Comparison of ENCODE assay signal across 24 cellular contexts in the genomic region with DNA sequence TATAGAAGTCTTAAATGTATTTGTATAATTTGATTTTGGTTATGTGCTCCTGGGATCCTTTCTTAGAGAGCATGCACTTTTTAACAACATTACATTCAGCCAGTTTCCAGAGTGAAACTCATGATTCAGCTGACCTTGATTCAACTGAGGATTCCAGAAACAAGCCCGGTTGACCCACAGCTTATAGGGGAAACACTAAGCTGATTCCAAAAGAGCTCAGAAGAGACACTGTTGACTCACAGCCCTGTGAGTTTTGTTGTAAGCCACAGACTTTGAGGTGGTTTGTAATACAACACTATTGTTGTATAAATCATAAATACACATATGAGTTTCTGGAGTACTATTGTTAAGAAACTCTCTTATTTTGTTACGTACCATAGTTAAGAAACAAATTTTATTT.
DNase-seq lines count a peak whose midpoint lies in the region; ATAC-seq and TF ChIP-seq lines count a peak whose summit lies in the region.
"Had no signal": no experiment of that assay in that cellular context is flagged by ENCODE, and none has a peak within 500 bp of the region (broad histone marks: within the 10 kb centered on the region; RNA-seq: fewer than 3 reads in every experiment).

No MANE protein-coding gene starts in this region.

- H3K9me3 ChIP-seq in IMR-90 (ENCODE audit: control insufficient read depth, insufficient read depth, low read length), result no peaks in the 10 kb centered on the region
- H3K9me3 ChIP-seq: lower lobe of right lung, right lobe of liver, tibial artery had no signal

- intact Hi-C loops in IMR-90 (cut with micrococcal nuclease), result no loop called here

- no peak overlapping the region for H2BK20ac ChIP-seq in IMR-90 (ENCODE audit: low read depth, low read length)

- H3K18ac ChIP-seq in IMR-90 (ENCODE audit: low read depth, low read length), result no peak overlapping the region

- DNase-seq in IMR-90, result peak; percentile 16
- DNase-seq in astrocyte of the hippocampus (ENCODE audit: low read depth, low spot score), result peak; percentile 56
- DNase-seq in fibroblast of mammary gland (ENCODE audit: low read depth), result peak; percentile 2
- peak; percentile 59 for DNase-seq in skeletal muscle cell (ENCODE audit: low read depth)
- no peak for DNase-seq in DMS 273 (lab: John Stamatoyannopoulos, UW; ENCODE audit: unreplicated experiment)
- DNase-seq: activated naive CD4-positive, alpha-beta T cell treated with anti-CD3 and anti-CD28 coated beads, Interleukin-2, amount 50 U/mL, for 16 hours; anterior cingulate cortex; CD4-positive, CD25-positive, alpha-beta regulatory T cell; DMS 273 treated with DMSO at 0.1 percent for 48 hours; effector CD8-positive, alpha-beta T cell; glutamatergic neuron; kidney; lower lobe of right lung; NCI-H2029 treated with DMSO at 0.1 percent for 48 hours; NCI-H345; right lobe of liver; tibial artery had no signal

- H2AFZ ChIP-seq in IMR-90 (replicated peaks; ENCODE audit: low read length, poor library complexity), result no peak overlapping the region
- H2AFZ ChIP-seq: GM23338 had no signal

- no peak overlapping the region for H3K14ac ChIP-seq in IMR-90 (replicated peaks; ENCODE audit: low read depth, low read length)

- H3K9ac ChIP-seq in IMR-90 (ENCODE audit: low read depth, low read length), result no peak overlapping the region

- no peak for TF ChIP-seq POLR2A in IMR-90 (IDR thresholded peaks at IDR 0.05; ENCODE audit: low read depth, low read length)

- dilution Hi-C loops in IMR-90 (cut with HindIII; ENCODE audit: low sequenced_read_pairs, unreplicated experiment), result no loop called here

- H3K27me3 ChIP-seq in IMR-90 (ENCODE audit: control insufficient read depth, insufficient read depth, low read length), result no peaks in the 10 kb centered on the region
- H3K27me3 ChIP-seq: right lobe of liver, tibial artery had no signal

- H3K4me2 ChIP-seq in IMR-90 (ENCODE audit: low read depth, low read length), result no peak overlapping the region
- H3K4me2 ChIP-seq: GM23338 had no signal

- no peak overlapping the region for H4K5ac ChIP-seq in IMR-90 (ENCODE audit: low read depth, low read length)

- H3K4me1 ChIP-seq in IMR-90 (ENCODE audit: control insufficient read depth, insufficient read depth, low read length), result no peaks in the 10 kb centered on the region
- H3K4me1 ChIP-seq: lower lobe of right lung, right lobe of liver, tibial artery had no signal

- TF ChIP-seq CTCF in IMR-90 (conservative IDR thresholded peaks at IDR 0.05; ENCODE audit: low read depth, low read length) (no peak), fibroblast of mammary gland (conservative IDR thresholded peaks at IDR 0.05; ENCODE audit: control insufficient read depth, insufficient read depth, low read depth, low read length) (no peak)

- no peak overlapping the region for H3K56ac ChIP-seq in IMR-90 (ENCODE audit: extremely low read depth, insufficient read depth, low read length)

- no peaks in the 10 kb centered on the region for H3K36me3 ChIP-seq in IMR-90 (ENCODE audit: control insufficient read depth, insufficient read depth, low read length)
- H3K36me3 ChIP-seq: lower lobe of right lung, right lobe of liver, tibial artery had no signal

- H4K91ac ChIP-seq in IMR-90 (ENCODE audit: insufficient read depth, low read depth, low read length), result no peak overlapping the region

- no peak overlapping the region for H2AK5ac ChIP-seq in IMR-90 (ENCODE audit: low read depth, low read length)

- H3K79me1 ChIP-seq in IMR-90 (ENCODE audit: low read depth in 1 of 2, low read length in 2 of 2), result no peaks in the 10 kb centered on the region

- H3K4me3 ChIP-seq in IMR-90 (ENCODE audit: insufficient read depth, low read depth, low read length) (no peak overlapping the region), fibroblast of mammary gland (ENCODE audit: control insufficient read depth, low read depth, low read length) (no peak overlapping the region), skeletal muscle cell (ENCODE audit: low read depth, low read length) (no peak overlapping the region)
- H3K4me3 ChIP-seq: GM23338, lower lobe of right lung, right lobe of liver, tibial artery had no signal

- H4K20me1 ChIP-seq in IMR-90 (ENCODE audit: insufficient read depth, low read length), result no peaks in the 10 kb centered on the region

- no peak overlapping the region for H2BK15ac ChIP-seq in IMR-90 (ENCODE audit: low read depth, low read length)

- no peak overlapping the region for H2BK120ac ChIP-seq in IMR-90 (ENCODE audit: low read depth, low read length)

- no TSS peak for BruUV-seq in IMR-90 (replicated peaks; lab: Mats Ljungman, UMichigan)

- CTCF ChIA-PET in IMR-90 (lab: Yijun Ruan, JAX), result no interaction called here

- ATAC-seq in IMR-90 (ENCODE audit: low read depth) (no peak; the same call in 1 of the 2 replicates), GM18520 (IDR thresholded peaks at IDR 0.05; ENCODE audit: unreplicated experiment) (no peak), GM18861 (IDR thresholded peaks at IDR 0.05; ENCODE audit: unreplicated experiment) (no peak), HG03097 (IDR thresholded peaks at IDR 0.05; ENCODE audit: low FRiP score, unreplicated experiment) (no peak)
- ATAC-seq: esophagus mucosa, GM23338, lower lobe of right lung, right lobe of liver, Right ventricle myocardium inferior, WTC11 had no signal

- H3K23ac ChIP-seq in IMR-90 (ENCODE audit: low read depth, low read length), result no peak overlapping the region

- WGBS in IMR-90 (ENCODE audit: extremely low coverage in 2 of 2, insufficient read length in 1 of 2), 2 experiments, result no CpG with 5 or more reads among the region's 2 CpGs

- H3K4ac ChIP-seq in IMR-90 (ENCODE audit: low read depth, low read length), result no peak overlapping the region

- H2AK9ac ChIP-seq in IMR-90 (replicated peaks; ENCODE audit: low read depth, low read length, poor library complexity), result no peak overlapping the region

- no peak overlapping the region for H3K27ac ChIP-seq in IMR-90 (ENCODE audit: insufficient read depth, low read length)
- H3K27ac ChIP-seq: lower lobe of right lung, right lobe of liver, tibial artery had no signal

- no peaks in the 10 kb centered on the region for H3K9me1 ChIP-seq in IMR-90 (ENCODE audit: insufficient read depth, low read length)

- POLR2A ChIA-PET in IMR-90 (lab: Charles Lee; ENCODE audit: unreplicated experiment), result no interaction called here

- H2BK5ac ChIP-seq in IMR-90 (ENCODE audit: low read depth, low read length, poor library complexity, severe bottlenecking), result no peak overlapping the region

- H4K8ac ChIP-seq in IMR-90 (ENCODE audit: low read depth in 2 of 2, low read length in 2 of 2), result no peak overlapping the region

- in situ Hi-C loops in IMR-90 (cut with MboI; ENCODE audit: low sequenced_read_pairs), result no loop called here

- TF ChIP-seq RAD21 in IMR-90 (IDR thresholded peaks at IDR 0.05; ENCODE audit: low read length), result no peak

TF ChIP-seq in IMR-90, 13 proteins besides CTCF, POLR2A, EP300 and RAD21:
- TF ChIP-seq, protein P1, sequence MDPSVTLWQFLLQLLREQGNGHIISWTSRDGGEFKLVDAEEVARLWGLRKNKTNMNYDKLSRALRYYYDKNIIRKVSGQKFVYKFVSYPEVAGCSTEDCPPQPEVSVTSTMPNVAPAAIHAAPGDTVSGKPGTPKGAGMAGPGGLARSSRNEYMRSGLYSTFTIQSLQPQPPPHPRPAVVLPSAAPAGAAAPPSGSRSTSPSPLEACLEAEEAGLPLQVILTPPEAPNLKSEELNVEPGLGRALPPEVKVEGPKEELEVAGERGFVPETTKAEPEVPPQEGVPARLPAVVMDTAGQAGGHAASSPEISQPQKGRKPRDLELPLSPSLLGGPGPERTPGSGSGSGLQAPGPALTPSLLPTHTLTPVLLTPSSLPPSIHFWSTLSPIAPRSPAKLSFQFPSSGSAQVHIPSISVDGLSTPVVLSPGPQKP (IDR thresholded peaks at IDR 0.05; ENCODE audit: borderline replicate concordance, low read depth, low read length), result no peak
- no peak for TF ChIP-seq MXI1 (IDR thresholded peaks at IDR 0.05; ENCODE audit: borderline replicate concordance, low read depth, low read length)
- no peak for TF ChIP-seq FOS (IDR thresholded peaks at IDR 0.05; ENCODE audit: low read depth, low read length)
- no peak for TF ChIP-seq NFE2L2 (IDR thresholded peaks at IDR 0.05; ENCODE audit: low read depth, low read length)
- no peak for TF ChIP-seq BHLHE40 (IDR thresholded peaks at IDR 0.05; ENCODE audit: low read depth, low read length)
- TF ChIP-seq RFX5 (IDR thresholded peaks at IDR 0.05; ENCODE audit: low read depth, low read length), result no peak
- no peak for TF ChIP-seq SMC3 (IDR thresholded peaks at IDR 0.05; ENCODE audit: low read depth, low read length)
- TF ChIP-seq RCOR1 (IDR thresholded peaks at IDR 0.05; ENCODE audit: insufficient replicate concordance, low read length), result no peak
- no peak for TF ChIP-seq MAFK (IDR thresholded peaks at IDR 0.05; ENCODE audit: low read depth, low read length)
- TF ChIP-seq MAZ (IDR thresholded peaks at IDR 0.05; ENCODE audit: borderline replicate concordance, low read depth, low read length), result no peak
- TF ChIP-seq CHD1 (IDR thresholded peaks at IDR 0.05; ENCODE audit: low read depth, low read length), result no peak
